Comparison of ENCODE assay signal across 1 cellular context in the genomic region with DNA sequence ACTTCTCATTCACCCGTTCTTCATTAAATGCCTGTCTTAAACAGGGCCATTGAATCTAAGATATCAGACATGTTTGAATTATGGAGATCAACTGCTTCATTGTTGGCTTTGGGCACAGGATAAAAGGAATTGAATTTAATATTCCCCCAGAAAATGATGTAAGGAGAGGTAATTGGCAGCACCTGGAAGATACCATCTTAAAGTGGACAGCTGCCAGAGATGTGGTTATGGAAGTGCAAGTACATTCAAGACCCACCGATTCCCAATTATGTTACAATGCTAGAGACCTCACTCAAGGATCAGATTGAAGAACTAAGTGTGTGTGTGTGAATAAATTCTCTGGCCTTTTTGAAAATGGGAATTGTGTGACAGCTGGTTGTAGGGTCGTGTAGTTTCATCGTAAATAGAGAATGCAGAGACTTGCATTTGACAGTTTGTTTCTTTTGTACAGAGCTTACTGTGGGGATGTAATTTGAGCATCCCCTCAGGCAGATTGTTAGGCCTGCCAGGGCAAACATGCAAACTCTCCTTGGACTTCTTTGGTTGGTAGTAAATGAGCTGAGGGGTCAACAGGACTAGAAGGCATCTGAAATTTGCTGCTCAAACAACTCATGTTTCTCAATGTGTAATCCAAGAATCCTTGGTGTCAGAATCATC.
TF ChIP-seq lines count a peak whose summit lies in the region.

No MANE protein-coding gene starts in this region.

TF ChIP-seq in SK-N-SH, 30 proteins besides CTCF, POLR2A, EP300 and RAD21 (continued from another document):
- TF ChIP-seq, protein P1, sequence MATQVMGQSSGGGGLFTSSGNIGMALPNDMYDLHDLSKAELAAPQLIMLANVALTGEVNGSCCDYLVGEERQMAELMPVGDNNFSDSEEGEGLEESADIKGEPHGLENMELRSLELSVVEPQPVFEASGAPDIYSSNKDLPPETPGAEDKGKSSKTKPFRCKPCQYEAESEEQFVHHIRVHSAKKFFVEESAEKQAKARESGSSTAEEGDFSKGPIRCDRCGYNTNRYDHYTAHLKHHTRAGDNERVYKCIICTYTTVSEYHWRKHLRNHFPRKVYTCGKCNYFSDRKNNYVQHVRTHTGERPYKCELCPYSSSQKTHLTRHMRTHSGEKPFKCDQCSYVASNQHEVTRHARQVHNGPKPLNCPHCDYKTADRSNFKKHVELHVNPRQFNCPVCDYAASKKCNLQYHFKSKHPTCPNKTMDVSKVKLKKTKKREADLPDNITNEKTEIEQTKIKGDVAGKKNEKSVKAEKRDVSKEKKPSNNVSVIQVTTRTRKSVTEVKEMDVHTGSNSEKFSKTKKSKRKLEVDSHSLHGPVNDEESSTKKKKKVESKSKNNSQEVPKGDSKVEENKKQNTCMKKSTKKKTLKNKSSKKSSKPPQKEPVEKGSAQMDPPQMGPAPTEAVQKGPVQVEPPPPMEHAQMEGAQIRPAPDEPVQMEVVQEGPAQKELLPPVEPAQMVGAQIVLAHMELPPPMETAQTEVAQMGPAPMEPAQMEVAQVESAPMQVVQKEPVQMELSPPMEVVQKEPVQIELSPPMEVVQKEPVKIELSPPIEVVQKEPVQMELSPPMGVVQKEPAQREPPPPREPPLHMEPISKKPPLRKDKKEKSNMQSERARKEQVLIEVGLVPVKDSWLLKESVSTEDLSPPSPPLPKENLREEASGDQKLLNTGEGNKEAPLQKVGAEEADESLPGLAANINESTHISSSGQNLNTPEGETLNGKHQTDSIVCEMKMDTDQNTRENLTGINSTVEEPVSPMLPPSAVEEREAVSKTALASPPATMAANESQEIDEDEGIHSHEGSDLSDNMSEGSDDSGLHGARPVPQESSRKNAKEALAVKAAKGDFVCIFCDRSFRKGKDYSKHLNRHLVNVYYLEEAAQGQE (IDR thresholded peaks at IDR 0.05; ENCODE audit: low read depth, low read length) = no peak
- TF ChIP-seq, protein P2, sequence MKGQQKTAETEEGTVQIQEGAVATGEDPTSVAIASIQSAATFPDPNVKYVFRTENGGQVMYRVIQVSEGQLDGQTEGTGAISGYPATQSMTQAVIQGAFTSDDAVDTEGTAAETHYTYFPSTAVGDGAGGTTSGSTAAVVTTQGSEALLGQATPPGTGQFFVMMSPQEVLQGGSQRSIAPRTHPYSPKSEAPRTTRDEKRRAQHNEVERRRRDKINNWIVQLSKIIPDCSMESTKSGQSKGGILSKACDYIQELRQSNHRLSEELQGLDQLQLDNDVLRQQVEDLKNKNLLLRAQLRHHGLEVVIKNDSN (IDR thresholded peaks at IDR 0.05; ENCODE audit: borderline replicate concordance, low read depth) = no peak
- TF ChIP-seq RCOR1 (IDR thresholded peaks at IDR 0.05; ENCODE audit: low read length) = peak; percentile 69; the same call in 1 of the 2 replicates
- TF ChIP-seq RXRA (IDR thresholded peaks at IDR 0.05; ENCODE audit: borderline replicate concordance, low read depth) = no peak
- no peak for TF ChIP-seq POLR2AphosphoS5 (IDR thresholded peaks at IDR 0.05; ENCODE audit: low read depth, low read length)
- TF ChIP-seq YY1 (IDR thresholded peaks at IDR 0.05; ENCODE audit: low read depth) = no peak
- TF ChIP-seq MEF2A (IDR thresholded peaks at IDR 0.05; ENCODE audit: borderline replicate concordance, low read depth) = no peak
